In the genomic region with DNA sequence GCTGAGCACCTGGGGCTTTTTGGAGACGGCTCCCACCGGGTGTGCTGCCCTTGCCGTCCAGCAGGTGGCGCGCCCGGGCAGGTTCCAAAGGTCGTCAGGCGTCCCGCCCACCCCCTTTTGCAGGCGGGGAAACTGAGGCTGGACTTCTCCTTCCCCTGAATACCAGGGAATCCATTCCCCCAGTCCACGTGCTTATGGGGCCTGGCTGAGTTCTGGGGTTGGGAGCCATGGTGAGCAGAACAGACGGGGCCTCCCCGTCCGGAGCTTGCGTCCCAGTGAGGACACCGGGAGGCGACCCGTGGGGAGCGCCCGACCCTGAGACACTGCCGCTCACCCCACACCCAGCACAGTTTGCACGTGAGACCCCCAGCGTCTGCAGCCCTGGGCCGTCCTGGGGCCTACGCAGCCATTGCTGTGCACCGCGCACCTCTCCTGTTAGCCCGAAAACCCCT, we compare ENCODE assay signal across 1 cellular context.
TF ChIP-seq lines count a peak whose summit lies in the region.

No MANE protein-coding gene starts in this region.

TF ChIP-seq in GM23338, 12 proteins besides CTCF, POLR2A, EP300 and RAD21 (continued from another document):
- TF ChIP-seq ETS1 (IDR thresholded peaks at IDR 0.05) (no peak), POLR2AphosphoS5 (IDR thresholded peaks at IDR 0.05; ENCODE audit: low read depth) (no peak), CREB1 (CRISPR knock-in tag; IDR thresholded peaks at IDR 0.05; ENCODE audit: low read depth) (no peak), EZH2 (IDR thresholded peaks at IDR 0.05; ENCODE audit: low read depth, unreplicated experiment) (no peak), STAT1 (IDR thresholded peaks at IDR 0.05; ENCODE audit: unreplicated experiment) (no peak), ZNF114 (CRISPR knock-in tag; IDR thresholded peaks at IDR 0.05) (no peak), JUNB (IDR thresholded peaks at IDR 0.05; ENCODE audit: unreplicated experiment) (no peak), EZH2phosphoT487 (IDR thresholded peaks at IDR 0.05; ENCODE audit: unreplicated experiment) (no peak)
- TF ChIP-seq, protein P1, sequence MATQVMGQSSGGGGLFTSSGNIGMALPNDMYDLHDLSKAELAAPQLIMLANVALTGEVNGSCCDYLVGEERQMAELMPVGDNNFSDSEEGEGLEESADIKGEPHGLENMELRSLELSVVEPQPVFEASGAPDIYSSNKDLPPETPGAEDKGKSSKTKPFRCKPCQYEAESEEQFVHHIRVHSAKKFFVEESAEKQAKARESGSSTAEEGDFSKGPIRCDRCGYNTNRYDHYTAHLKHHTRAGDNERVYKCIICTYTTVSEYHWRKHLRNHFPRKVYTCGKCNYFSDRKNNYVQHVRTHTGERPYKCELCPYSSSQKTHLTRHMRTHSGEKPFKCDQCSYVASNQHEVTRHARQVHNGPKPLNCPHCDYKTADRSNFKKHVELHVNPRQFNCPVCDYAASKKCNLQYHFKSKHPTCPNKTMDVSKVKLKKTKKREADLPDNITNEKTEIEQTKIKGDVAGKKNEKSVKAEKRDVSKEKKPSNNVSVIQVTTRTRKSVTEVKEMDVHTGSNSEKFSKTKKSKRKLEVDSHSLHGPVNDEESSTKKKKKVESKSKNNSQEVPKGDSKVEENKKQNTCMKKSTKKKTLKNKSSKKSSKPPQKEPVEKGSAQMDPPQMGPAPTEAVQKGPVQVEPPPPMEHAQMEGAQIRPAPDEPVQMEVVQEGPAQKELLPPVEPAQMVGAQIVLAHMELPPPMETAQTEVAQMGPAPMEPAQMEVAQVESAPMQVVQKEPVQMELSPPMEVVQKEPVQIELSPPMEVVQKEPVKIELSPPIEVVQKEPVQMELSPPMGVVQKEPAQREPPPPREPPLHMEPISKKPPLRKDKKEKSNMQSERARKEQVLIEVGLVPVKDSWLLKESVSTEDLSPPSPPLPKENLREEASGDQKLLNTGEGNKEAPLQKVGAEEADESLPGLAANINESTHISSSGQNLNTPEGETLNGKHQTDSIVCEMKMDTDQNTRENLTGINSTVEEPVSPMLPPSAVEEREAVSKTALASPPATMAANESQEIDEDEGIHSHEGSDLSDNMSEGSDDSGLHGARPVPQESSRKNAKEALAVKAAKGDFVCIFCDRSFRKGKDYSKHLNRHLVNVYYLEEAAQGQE (IDR thresholded peaks at IDR 0.05; ENCODE audit: unreplicated experiment) = no peak
